Comparison of ENCODE assay signal across 11 cellular contexts in genomic region chr11:6646040-6646439, GRCh38. TPM values are rescaled to one million over a fixed set of nuclear protein-coding genes. Genes with fewer than 3 reads are reported as not detected.
A peak's percentile ranks its signal among the peaks of the same experiment; 100 is the strongest.
DNase-seq lines count a peak whose midpoint lies in the region; ATAC-seq and TF ChIP-seq lines count a peak whose summit lies in the region.
"Had no signal": no experiment of that assay in that cellular context is flagged by ENCODE, and none has a peak within 500 bp of the region (broad histone marks: within the 10 kb centered on the region; RNA-seq: fewer than 3 reads in every experiment).

No MANE protein-coding gene starts in this region.

- H3K4me3 ChIP-seq in AG04449 (ENCODE audit: low read depth, low read length): peak overlapping the region; percentile 34
- H3K4me3 ChIP-seq in choroid plexus epithelial cell (ENCODE audit: low read depth, low read length): no peak overlapping the region
- H3K4me3 ChIP-seq in mesenchymal stem cell (ENCODE audit: insufficient read depth in 1 of 2, low read depth in 1 of 2, low read length in 2 of 2): peak overlapping the region in 1 of 2 experiments; percentile 51

- H3K9me3 Mint-ChIP-seq in HFFc6: no peaks in the 10 kb centered on the region
- H3K9me3 Mint-ChIP-seq in activated naive CD4-positive, alpha-beta T cell treated with anti-CD3 and anti-CD28 coated beads, Interleukin-2, amount 10 ng/mL, durations not matched to agents 7 days and 5 days: no peaks in the 10 kb centered on the region

- H3K14ac ChIP-seq in mesenchymal stem cell (ENCODE audit: low read length in 2 of 2): peak overlapping the region in 1 of 2 experiments; percentile 82

- peaks cover 2% of the 10 kb centered on the region; the same call in 1 of the 2 replicates for H3K27me3 Mint-ChIP-seq in HFFc6 (ENCODE audit: insufficient read depth)
- no peaks in the 10 kb centered on the region for H3K27me3 Mint-ChIP-seq in activated naive CD4-positive, alpha-beta T cell treated with anti-CD3 and anti-CD28 coated beads, Interleukin-2, amount 10 ng/mL, durations not matched to agents 7 days and 5 days

- TF ChIP-seq CTCF in AG04449 (IDR thresholded peaks at IDR 0.05; ENCODE audit: insufficient read depth, low read length, missing control alignments) (no peak), HFFc6 (IDR thresholded peaks at IDR 0.05) (no peak), choroid plexus epithelial cell (conservative IDR thresholded peaks at IDR 0.05; ENCODE audit: low read depth, low read length) (no peak)

- peaks cover 14% of the 10 kb centered on the region for H3K4me1 ChIP-seq in mesenchymal stem cell (ENCODE audit: control insufficient read depth, insufficient read depth, low read depth, low read length)

- peaks cover 0 to 4% of the 10 kb centered on the region in 2 experiments for H3K36me3 ChIP-seq in mesenchymal stem cell (ENCODE audit: control insufficient read depth in 1 of 2, insufficient read depth in 2 of 2, low read depth in 1 of 2, low read length in 2 of 2)

- no peak overlapping the region for H3K4me2 ChIP-seq in mesenchymal stem cell (ENCODE audit: low read length, poor library complexity, severe bottlenecking)

- peaks cover 23 to 60% of the 10 kb centered on the region in 2 experiments for H3K27me3 ChIP-seq in mesenchymal stem cell (ENCODE audit: control insufficient read depth in 1 of 2, insufficient read depth in 1 of 2, low read length in 2 of 2)

- H2AFZ ChIP-seq in mesenchymal stem cell (ENCODE audit: low read depth, low read length): no peak overlapping the region

- H3K18ac ChIP-seq in mesenchymal stem cell (ENCODE audit: low read depth in 1 of 2, low read length in 2 of 2): peak overlapping the region; percentile 68 to 87

- no peak overlapping the region for H3K23ac ChIP-seq in mesenchymal stem cell (ENCODE audit: low read length in 2 of 2)

- H3K9me3 ChIP-seq in mesenchymal stem cell (ENCODE audit: control insufficient read depth, low read length): peaks cover 5% of the 10 kb centered on the region

- peak overlapping the region; percentile 14 for H3K9ac ChIP-seq in mesenchymal stem cell (ENCODE audit: low read length)

- H3K27ac Mint-ChIP-seq in HFFc6: no peak overlapping the region
- H3K27ac Mint-ChIP-seq in activated naive CD4-positive, alpha-beta T cell treated with anti-CD3 and anti-CD28 coated beads, Interleukin-2, amount 10 ng/mL, durations not matched to agents 7 days and 5 days: no peak overlapping the region

- H3K79me1 ChIP-seq in mesenchymal stem cell (replicated peaks; ENCODE audit: low read length, poor library complexity, severe bottlenecking): no peaks in the 10 kb centered on the region

- H2BK12ac ChIP-seq in mesenchymal stem cell (ENCODE audit: low read length in 2 of 2): peak overlapping the region in 1 of 2 experiments; percentile 97

- 1% methylated on average over 11 of the region's 11 CpGs for WGBS in mesenchymal stem cell

- H4K8ac ChIP-seq in mesenchymal stem cell (ENCODE audit: low read length): peak overlapping the region; percentile 93

- H2BK120ac ChIP-seq in mesenchymal stem cell (ENCODE audit: low read depth, low read length): no peak overlapping the region

- H4K91ac ChIP-seq in mesenchymal stem cell (ENCODE audit: low read length): peak overlapping the region; percentile 94

- H3K36me3 Mint-ChIP-seq in HFFc6 (ENCODE audit: low read depth): no peaks in the 10 kb centered on the region
- no peaks in the 10 kb centered on the region for H3K36me3 Mint-ChIP-seq in activated naive CD4-positive, alpha-beta T cell treated with anti-CD3 and anti-CD28 coated beads, Interleukin-2, amount 10 ng/mL, durations not matched to agents 7 days and 5 days

- peak overlapping the region; percentile 89 to 92 for H3K4ac ChIP-seq in mesenchymal stem cell (ENCODE audit: low read depth in 1 of 2, low read length in 2 of 2)

- H2BK5ac ChIP-seq in mesenchymal stem cell (ENCODE audit: low read depth, low read length, poor library complexity, severe bottlenecking): no peak overlapping the region

- H3K4me3 Mint-ChIP-seq in HFFc6: no peak overlapping the region
- H3K4me3 Mint-ChIP-seq in activated naive CD4-positive, alpha-beta T cell treated with anti-CD3 and anti-CD28 coated beads, Interleukin-2, amount 10 ng/mL, durations not matched to agents 7 days and 5 days: no peak overlapping the region

- DNase-seq in AG04449 (ENCODE audit: low read depth, low spot score): no peak
- DNase-seq in HFFc6: peak; percentile 65
- peak; percentile 88 for DNase-seq in choroid plexus epithelial cell (ENCODE audit: low read depth)
- peak; percentile 91 for DNase-seq in mesenchymal stem cell
- no peak for DNase-seq in COLO668 (lab: John Stamatoyannopoulos, UW; ENCODE audit: unreplicated experiment)
- DNase-seq in activated naive CD4-positive, alpha-beta T cell treated with anti-CD3 and anti-CD28 coated beads, Interleukin-2, amount 10 ng/mL, durations not matched to agents 7 days and 5 days: no peak
- DNase-seq: DMS 273 treated with DMSO at 0.1 percent for 48 hours; NCI-H2227 treated with DMSO at 0.1 percent for 48 hours; stimulated activated CD4-positive, alpha-beta T cell treated with anti-CD3 and anti-CD28 coated beads, Interleukin-1b, Interleukin-23, amount 100 ng/mL, for 48 hours had no signal

- H3K4me1 Mint-ChIP-seq in HFFc6 (ENCODE audit: low read depth): no peaks in the 10 kb centered on the region
- H3K4me1 Mint-ChIP-seq in activated naive CD4-positive, alpha-beta T cell treated with anti-CD3 and anti-CD28 coated beads, Interleukin-2, amount 10 ng/mL, durations not matched to agents 7 days and 5 days: no peaks in the 10 kb centered on the region

- H3K27ac ChIP-seq in mesenchymal stem cell (ENCODE audit: low read length, poor library complexity, severe bottlenecking): no peak overlapping the region

- POLR2A ChIA-PET in AG04449 (lab: Yijun Ruan, JAX): interaction anchor here (1.1 to 1.6 kb wide), 2 partner anchors 27 to 173 kb away, joined by 3 to 7 read pairs; partner anchors contain the start of gene TPP1

- CTCF ChIA-PET in AG04449 (lab: Yijun Ruan, JAX): interaction anchor here (1.1 to 1.9 kb wide), 4 partner anchors 12 to 141 kb away, joined by 3 to 5 read pairs (median 3); no protein-coding TSS in a partner anchor
- CTCF ChIA-PET in activated naive CD4-positive, alpha-beta T cell treated with anti-CD3 and anti-CD28 coated beads, Interleukin-2, amount 10 ng/mL, durations not matched to agents 7 days and 5 days (lab: Charles Lee): interaction anchor here (1.6 kb wide), 1 partner anchor 41 kb away, joined by 4 read pairs; no protein-coding TSS in a partner anchor

- H2AK5ac ChIP-seq in mesenchymal stem cell (ENCODE audit: low read length, severe bottlenecking): no peak overlapping the region

- H2BK15ac ChIP-seq in mesenchymal stem cell (ENCODE audit: low read depth, poor library complexity, severe bottlenecking): no peak overlapping the region

- ATAC-seq in GM21526 (IDR thresholded peaks at IDR 0.05; ENCODE audit: low FRiP score, unreplicated experiment) (no peak), HG02884 (IDR thresholded peaks at IDR 0.05; ENCODE audit: unreplicated experiment) (no peak)

RNA-seq across cellular contexts. Expression of gene DCHS1, which starts 9.6 kb away (rescaled TPM):
- total RNA-seq in HFFc6 (2021; fragmentation: NEBNext Ultra II Directional; extraction: Animal tissue kit (Norgen Biotek cat#: 25700)): 1 to 10 TPM; 1.4 to 2.8 (median 2.3) TPM
- polyA plus RNA-seq in mesenchymal stem cell (2013, experiment 1 of 2): 13.2 TPM
- 12.1 TPM for polyA plus RNA-seq in mesenchymal stem cell (2013, experiment 2 of 2)

RNA-seq across cellular contexts. Expression of gene TPP1, which starts 26.8 kb away (rescaled TPM):
- total RNA-seq in HFFc6 (2021; fragmentation: NEBNext Ultra II Directional; extraction: Animal tissue kit (Norgen Biotek cat#: 25700)): 10 to 100 TPM; 50.1 to 61.7 (median 54.1) TPM
- polyA plus RNA-seq in mesenchymal stem cell (2013, experiment 1 of 2): 425 TPM
- polyA plus RNA-seq in mesenchymal stem cell (2013, experiment 2 of 2): 399 TPM

RNA-seq across cellular contexts. Expression of gene TAF10, which starts 34.0 kb away (rescaled TPM):
- 100 to 1,000 TPM; 148 to 205 (median 192) TPM for total RNA-seq in HFFc6 (2021; fragmentation: NEBNext Ultra II Directional; extraction: Animal tissue kit (Norgen Biotek cat#: 25700))
- polyA plus RNA-seq in mesenchymal stem cell (2013, experiment 1 of 2): 187 TPM
- polyA plus RNA-seq in mesenchymal stem cell (2013, experiment 2 of 2): 195 TPM

RNA-seq across cellular contexts. Expression of gene MRPL17, which starts 37.1 kb away (rescaled TPM):
- total RNA-seq in HFFc6 (2021; fragmentation: NEBNext Ultra II Directional; extraction: Animal tissue kit (Norgen Biotek cat#: 25700)): 100 to 1,000 TPM in 1 of 6 experiments, 10 to 100 TPM in 5; 79.5 to 111 (median 89.4) TPM
- polyA plus RNA-seq in mesenchymal stem cell (2013, experiment 1 of 2): 92.8 TPM
- polyA plus RNA-seq in mesenchymal stem cell (2013, experiment 2 of 2): 88.9 TPM

RNA-seq across cellular contexts. Expression of gene ILK, which starts 42.5 kb away (rescaled TPM):
- total RNA-seq in HFFc6 (2021; fragmentation: NEBNext Ultra II Directional; extraction: Animal tissue kit (Norgen Biotek cat#: 25700)): 100 to 1,000 TPM; 195 to 245 (median 223) TPM
- polyA plus RNA-seq in mesenchymal stem cell (2013, experiment 1 of 2): 309 TPM
- polyA plus RNA-seq in mesenchymal stem cell (2013, experiment 2 of 2): 311 TPM

Comparison
In these comparisons a context has a peak if more than half of its experiments do, and no peak if none do; other contexts are left out.
1. DNase-seq: peak in HFFc6 (single experiment), choroid plexus epithelial cell (single experiment) and mesenchymal stem cell (single experiment); none in AG04449 (single experiment), COLO668 (single experiment) and activated naive CD4-positive, alpha-beta T cell treated with anti-CD3 and anti-CD28 coated beads, Interleukin-2, amount 10 ng/mL, durations not matched to agents 7 days and 5 days (single experiment).